25 cellular contexts compared by ENCODE assay signal in the genomic region with DNA sequence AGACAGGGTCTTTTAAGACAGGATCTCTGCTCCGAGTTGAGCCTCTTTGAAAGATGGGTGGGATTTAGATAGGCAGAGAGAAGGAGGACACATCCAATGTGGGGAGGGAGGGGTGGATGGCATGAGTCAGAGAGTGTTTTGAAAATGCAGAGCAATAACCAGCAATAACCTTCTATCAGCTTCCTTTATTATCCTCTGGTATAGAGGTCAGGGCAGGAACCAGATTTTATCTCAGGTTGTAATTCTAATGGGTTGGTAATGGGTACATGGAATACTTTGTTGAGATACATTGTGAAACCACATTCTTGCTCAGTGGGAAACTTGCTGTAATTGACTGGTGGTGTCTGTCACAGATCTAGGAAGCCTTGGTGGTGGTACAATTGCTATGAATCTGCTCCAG. TPM values are rescaled to one million over a fixed set of nuclear protein-coding genes. Genes with fewer than 3 reads are reported as not detected.
"Had no signal": no experiment of that assay in that cellular context is flagged by ENCODE, and none has a peak within 500 bp of the region (broad histone marks: within the 10 kb centered on the region; RNA-seq: fewer than 3 reads in every experiment).

No MANE protein-coding gene starts in this region.

- DNase-seq: activated CD4-positive, alpha-beta T cell treated with anti-CD3 and anti-CD28 coated beads, Interleukin-2, amount 10 ng/mL, durations not matched to agents 7 days and 5 days; activated CD8-positive, alpha-beta memory T cell treated with anti-CD3 and anti-CD28 coated beads, Interleukin-2, amount 10 ng/mL, durations not matched to agents 7 days and 5 days; activated CD8-positive, alpha-beta T cell treated with anti-CD3 and anti-CD28 coated beads for 36 hours; activated gamma-delta T cell; activated T-cell treated with anti-CD3 and anti-CD28 coated beads for 4 hours; adrenal gland; effector memory CD4-positive, alpha-beta T cell; gastrocnemius medialis; hypothalamus; naive thymus-derived CD8-positive, alpha-beta T cell; right lobe of liver; stimulated activated CD4-positive, alpha-beta T cell treated with anti-CD3 and anti-CD28 coated beads, Interleukin-15, amount 100 ng/mL, for 24 hours; stimulated activated CD8-positive, alpha-beta memory T cell treated with anti-CD3 and anti-CD28 coated beads, Interleukin-4, amount 100 ng/mL, for 48 hours; stimulated activated naive B cell treated with anti-CD40 and anti-IgM and Interleukin-4, amounts not matched to agents 10 μg/mL and 1 μg/mL and 100 μg/mL, for 72 hours; T-cell; testis; upper lobe of left lung had no signal

- H3K9ac ChIP-seq: neural progenitor cell had no signal

- H3K4me3 ChIP-seq: adrenal gland, gastrocnemius medialis, neural progenitor cell, right lobe of liver, smooth muscle cell, testis, upper lobe of left lung had no signal

- H3K36me3 ChIP-seq: adrenal gland, gastrocnemius medialis, neural progenitor cell, right lobe of liver, upper lobe of left lung had no signal

- H3K4me1 ChIP-seq: adrenal gland, gastrocnemius medialis, neural progenitor cell, right lobe of liver, testis, upper lobe of left lung had no signal

- H3K4me2 ChIP-seq: neural progenitor cell, smooth muscle cell had no signal

- H3K27me3 ChIP-seq: adrenal gland, gastrocnemius medialis, right lobe of liver, testis, upper lobe of left lung had no signal

- H3K9me3 ChIP-seq: adrenal gland, gastrocnemius medialis, right lobe of liver, testis had no signal

- H2AFZ ChIP-seq: neural progenitor cell had no signal

- H3K27ac ChIP-seq: adrenal gland, gastrocnemius medialis, neural progenitor cell, right lobe of liver, testis, upper lobe of left lung, VCaP had no signal

RNA-seq across cellular contexts. Expression of a gene that starts 37.6 kb away (rescaled TPM):
- total RNA-seq: activated CD4-positive, alpha-beta T cell treated with anti-CD3 and anti-CD28 coated beads, Interleukin-2, amount 10 ng/mL, durations not matched to agents 7 days and 5 days; activated CD8-positive, alpha-beta memory T cell treated with anti-CD3 and anti-CD28 coated beads, Interleukin-2, amount 10 ng/mL, durations not matched to agents 7 days and 5 days; activated CD8-positive, alpha-beta T cell treated with anti-CD3 and anti-CD28 coated beads for 36 hours; activated T-helper 1 cell treated with anti-CD3 and anti-CD28 coated beads, Interleukin-12 subunit alpha, Interleukin-12 subunit beta, Interleukin-2, Interleukin-4 antibody, amounts not matched to agents 30 ng/mL and 10 ng/mL and 1 ng/mL, durations not matched to agents 14 hours and 24 hours and 36 hours; adrenal gland; dermis microvascular lymphatic vessel endothelial cell; gastrocnemius medialis; liver; naive thymus-derived CD8-positive, alpha-beta T cell; omental fat pad; right lobe of liver; smooth muscle cell; T-cell; upper lobe of left lung had no signal
- polyA plus RNA-seq: adrenal gland; esophagus; liver; naive thymus-derived CD8-positive, alpha-beta T cell; smooth muscle cell had no signal
